ENCODE assay signal across 9 cellular contexts in the genomic region with DNA sequence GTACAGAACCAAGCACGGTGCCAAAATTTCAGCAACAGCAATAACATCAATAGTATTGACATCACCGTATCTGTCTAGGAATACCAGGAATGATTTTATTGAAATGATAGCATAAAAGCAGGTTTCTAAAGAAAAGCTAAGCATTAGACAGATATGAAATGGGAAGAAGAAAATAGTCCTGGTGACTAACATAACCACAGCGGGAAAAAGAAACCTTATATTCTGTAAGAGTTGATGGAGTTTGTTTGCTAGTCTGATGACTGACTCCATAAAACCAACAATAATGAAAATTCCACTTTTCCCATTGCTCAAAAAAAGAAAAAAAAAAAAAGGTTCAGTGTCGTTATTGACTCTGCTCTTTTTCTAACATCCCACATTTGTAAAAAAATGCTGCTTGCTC.
"Had no signal": no experiment of that assay in that cellular context is flagged by ENCODE, and none has a peak within 500 bp of the region (broad histone marks: within the 10 kb centered on the region; RNA-seq: fewer than 3 reads in every experiment).

No MANE protein-coding gene starts in this region.

- DNase-seq: GM23248, GOT3, H7, H9, HCEC 1CT, HFFc6 had no signal

- H3K4me1 Mint-ChIP-seq: GM23338, H9 had no signal

- H2AFZ ChIP-seq: GM23248, GM23338 had no signal

- ATAC-seq: GM23338, HCT116 had no signal

- H3K4me1 ChIP-seq: HAP-1 had no signal

- H3K9ac ChIP-seq: GM23248 had no signal

- H3K9me3 Mint-ChIP-seq: GM23338, H9, HFFc6 had no signal

- H3K36me3 ChIP-seq: HAP-1 had no signal

- H3K27ac ChIP-seq: GM23248 had no signal

- H3K4me2 ChIP-seq: GM23338 had no signal

- H3K9me3 ChIP-seq: HAP-1 had no signal

- H3K27ac Mint-ChIP-seq: GM23338, H9, HFFc6 had no signal

- H3K4me3 ChIP-seq: GM23248, GM23338, HAP-1 had no signal

- H3K4me3 Mint-ChIP-seq: GM23338, H9, HFFc6 had no signal
